In the genomic region with DNA sequence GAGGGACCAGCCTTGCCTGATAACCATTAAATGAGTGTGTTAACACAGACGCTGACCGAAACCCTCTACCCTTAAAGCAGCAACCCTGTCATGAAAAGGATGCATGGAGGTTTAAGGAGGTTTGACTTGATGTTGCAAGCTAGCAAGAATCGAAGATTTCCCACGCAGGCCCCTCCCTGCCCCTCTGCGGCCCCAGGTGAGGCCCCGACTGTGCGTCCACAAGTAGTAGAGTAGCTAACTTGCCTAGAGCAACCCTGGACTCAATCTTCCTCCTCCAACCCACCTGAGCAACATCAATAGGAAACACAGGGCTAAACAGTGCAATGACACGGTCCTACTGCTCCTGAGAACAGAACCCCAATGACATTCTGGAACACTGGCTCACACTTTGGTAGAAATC, we compare ENCODE assay signal across 28 cellular contexts.
"Had no signal": no experiment of that assay in that cellular context is flagged by ENCODE, and none has a peak within 500 bp of the region (broad histone marks: within the 10 kb centered on the region; RNA-seq: fewer than 3 reads in every experiment).

No MANE protein-coding gene starts in this region.

- H3K36me3 Mint-ChIP-seq: mesothelial cell of epicardium had no signal

- H3K27me3 ChIP-seq: colonic mucosa, esophagus squamous epithelium, gastrocnemius medialis, heart right ventricle, left lung had no signal

- H3K4me3 Mint-ChIP-seq: dendritic cell treated with granulocyte-macrophage colony-stimulating factor and Interleukin-4, amounts not matched to agents 40 ng/mL and 50 ng/mL, for 4 days; effector memory CD8-positive, alpha-beta T cell; endodermal cell; mesothelial cell of epicardium; naive B cell had no signal

- H3K9me3 Mint-ChIP-seq: dendritic cell treated with granulocyte-macrophage colony-stimulating factor and Interleukin-4, amounts not matched to agents 40 ng/mL and 50 ng/mL, for 4 days; endodermal cell; mesothelial cell of epicardium had no signal

- H3K36me3 ChIP-seq: colonic mucosa, esophagus squamous epithelium, left lung, lower lobe of right lung had no signal

- H3K4me1 Mint-ChIP-seq: endodermal cell, mesothelial cell of epicardium, naive B cell had no signal

- H3K4me3 ChIP-seq: colonic mucosa, esophagus squamous epithelium, gastrocnemius medialis, heart right ventricle, left lung, lower lobe of right lung, mucosa of descending colon had no signal

- H3K4me1 ChIP-seq: colonic mucosa, esophagus squamous epithelium, gastrocnemius medialis, heart right ventricle, left lung, lower lobe of right lung had no signal

- H3K27ac ChIP-seq: colonic mucosa, epithelial cell of prostate, esophagus squamous epithelium, gastrocnemius medialis, heart right ventricle, left lung, lower lobe of right lung had no signal

- H3K9me3 ChIP-seq: colonic mucosa, esophagus squamous epithelium, gastrocnemius medialis, heart right ventricle, left lung, lower lobe of right lung, mucosa of descending colon had no signal

- FAIRE-seq: endometrium, islet of Langerhans, keratinocyte had no signal

- ATAC-seq: effector memory CD8-positive, alpha-beta T cell; esophagus mucosa; gastrocnemius medialis; heart right ventricle; left lung; left ventricle myocardium superior; lower lobe of right lung; mucosa of descending colon had no signal

- DNase-seq: colonic mucosa; cortex of kidney; effector CD8-positive, alpha-beta T cell; effector memory CD8-positive, alpha-beta T cell; endodermal cell; erythroblast; esophagus squamous epithelium; foreskin fibroblast; foreskin melanocyte; gastrocnemius medialis; glutamatergic neuron; head of caudate nucleus; heart right ventricle; hippocampal formation; left cardiac atrium; left lung; left ventricle myocardium superior; lower lobe of right lung; mesenchymal stem cell; mucosa of descending colon; naive B cell had no signal
